Comparison of ENCODE assay signal across 29 cellular contexts in the genomic region with DNA sequence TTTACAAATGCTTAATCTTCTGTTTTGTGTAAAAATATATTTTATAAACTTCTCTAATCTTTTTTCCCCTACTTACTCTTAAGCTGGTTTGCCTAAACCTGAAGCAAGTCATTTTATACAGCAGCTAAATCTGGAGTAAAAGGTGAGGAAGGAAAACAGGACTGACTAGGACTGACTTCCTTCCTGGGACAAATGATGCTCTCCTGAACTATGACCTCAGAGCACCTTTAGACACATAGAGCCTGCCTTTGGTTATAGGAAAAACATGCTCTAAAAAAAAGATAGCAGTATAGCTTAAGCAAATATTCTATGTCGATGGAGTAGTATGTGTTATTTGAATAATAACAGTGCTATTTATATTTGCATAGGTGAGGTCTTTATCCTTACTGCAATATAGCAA. TPM values are rescaled to one million over a fixed set of nuclear protein-coding genes. Genes with fewer than 3 reads are reported as not detected.
"Had no signal": no experiment of that assay in that cellular context is flagged by ENCODE, and none has a peak within 500 bp of the region (broad histone marks: within the 10 kb centered on the region; RNA-seq: fewer than 3 reads in every experiment).

No MANE protein-coding gene starts in this region.

- H3K4me1 Mint-ChIP-seq: activated CD4-positive, alpha-beta memory T cell treated with anti-CD3 and anti-CD28 coated beads, Interleukin-2, amount 10 ng/mL, durations not matched to agents 7 days and 5 days; activated CD4-positive, alpha-beta T cell treated with anti-CD3 and anti-CD28 coated beads for 36 hours; activated CD4-positive, alpha-beta T cell treated with anti-CD3 and anti-CD28 coated beads, Interleukin-2, amount 10 ng/mL, durations not matched to agents 24 days and 14 days had no signal

- H3K36me3 ChIP-seq: colonic mucosa, esophagus squamous epithelium had no signal

- H3K4me1 ChIP-seq: colonic mucosa, esophagus squamous epithelium had no signal

- H3K9me3 Mint-ChIP-seq: activated CD4-positive, alpha-beta memory T cell treated with anti-CD3 and anti-CD28 coated beads, Interleukin-2, amount 10 ng/mL, durations not matched to agents 7 days and 5 days; activated CD4-positive, alpha-beta T cell treated with anti-CD3 and anti-CD28 coated beads, Interleukin-2, amount 10 ng/mL, durations not matched to agents 24 days and 14 days had no signal

- H3K27ac Mint-ChIP-seq: activated CD4-positive, alpha-beta memory T cell treated with anti-CD3 and anti-CD28 coated beads, Interleukin-2, amount 10 ng/mL, durations not matched to agents 7 days and 5 days; activated CD4-positive, alpha-beta T cell treated with anti-CD3 and anti-CD28 coated beads for 36 hours; activated CD4-positive, alpha-beta T cell treated with anti-CD3 and anti-CD28 coated beads, Interleukin-2, amount 10 ng/mL, durations not matched to agents 24 days and 14 days; activated naive CD8-positive, alpha-beta T cell; activated T-cell treated with anti-CD3 and anti-CD28 coated beads, Interleukin-2, amount 50 U/mL, for 24 hours; activated T-cell treated with anti-CD3 and anti-CD28 coated beads, Interleukin-2, amount 50 U/mL, for 72 hours had no signal

- H3K4me3 Mint-ChIP-seq: activated CD4-positive, alpha-beta memory T cell treated with anti-CD3 and anti-CD28 coated beads, Interleukin-2, amount 10 ng/mL, durations not matched to agents 7 days and 5 days; activated CD4-positive, alpha-beta T cell treated with anti-CD3 and anti-CD28 coated beads for 36 hours; activated CD4-positive, alpha-beta T cell treated with anti-CD3 and anti-CD28 coated beads, Interleukin-2, amount 10 ng/mL, durations not matched to agents 24 days and 14 days; activated naive CD8-positive, alpha-beta T cell; activated T-cell treated with anti-CD3 and anti-CD28 coated beads, Interleukin-2, amount 50 U/mL, for 24 hours; activated T-cell treated with anti-CD3 and anti-CD28 coated beads, Interleukin-2, amount 50 U/mL, for 72 hours had no signal

- ATAC-seq: activated CD4-positive, alpha-beta T cell treated with anti-CD3 and anti-CD28 coated beads for 36 hours; activated T-cell treated with anti-CD3 and anti-CD28 coated beads, Interleukin-2, amount 50 U/mL, for 72 hours; body of pancreas had no signal

- H3K9me3 ChIP-seq: body of pancreas, colonic mucosa had no signal

- H3K27me3 Mint-ChIP-seq: activated naive CD8-positive, alpha-beta T cell; activated T-cell treated with anti-CD3 and anti-CD28 coated beads, Interleukin-2, amount 50 U/mL, for 24 hours had no signal

- H3K27me3 ChIP-seq: body of pancreas, colonic mucosa, esophagus squamous epithelium had no signal

- H3K27ac ChIP-seq: colonic mucosa, epithelial cell of prostate, esophagus squamous epithelium had no signal

- FAIRE-seq: endometrium, endothelial cell of umbilical vein had no signal

- H3K4me3 ChIP-seq: body of pancreas, colonic mucosa, esophagus squamous epithelium had no signal

- DNase-seq: activated CD4-positive, alpha-beta memory T cell treated with anti-CD3 and anti-CD28 coated beads, Interleukin-2, amount 10 ng/mL, durations not matched to agents 7 days and 5 days; activated CD4-positive, alpha-beta T cell treated with anti-CD3 and anti-CD28 coated beads for 36 hours; activated CD4-positive, alpha-beta T cell treated with anti-CD3 and anti-CD28 coated beads, Interleukin-2, amount 10 ng/mL, durations not matched to agents 24 days and 14 days; activated CD4-positive, alpha-beta T cell treated with anti-CD3 and anti-CD28 coated beads, Interleukin-2, amount 50 U/mL, for 4 hours; activated CD4-positive, CD25-positive, alpha-beta regulatory T cell; activated CD4-positive, CD25-positive, alpha-beta regulatory T cell treated with anti-CD3 and anti-CD28 coated beads, Interleukin-2, amount 50 U/mL, for 72 hours; activated CD8-positive, alpha-beta memory T cell treated with anti-CD3 and anti-CD28 coated beads, Interleukin-2, amount 50 U/mL, for 48 hours; activated effector memory CD4-positive, alpha-beta T cell treated with Interleukin-2 at 50 U/mL for 16 hours; activated gamma-delta T cell treated with Interleukin-2 at 50 U/mL for 16 hours; activated naive CD4-positive, alpha-beta T cell treated with anti-CD3 and anti-CD28 coated beads, Interleukin-2, amount 50 U/mL, for 16 hours; activated naive CD4-positive, alpha-beta T cell treated with Interleukin-2 at 50 U/mL for 16 hours; activated T-cell treated with anti-CD3 and anti-CD28 coated beads for 4 hours; activated T-cell treated with anti-CD3 and anti-CD28 coated beads, Interleukin-2, amount 50 U/mL, for 24 hours; activated T-cell treated with anti-CD3 and anti-CD28 coated beads, Interleukin-2, amount 50 U/mL, for 72 hours; amniotic stem cell; anterior cingulate cortex; body of pancreas; caudate nucleus; colonic mucosa; effector CD8-positive, alpha-beta T cell; esophagus squamous epithelium; foreskin melanocyte; head of caudate nucleus; T-helper 2 cell had no signal

RNA-seq across cellular contexts. Expression of a gene that starts 21.5 kb away (rescaled TPM):
- total RNA-seq: activated CD4-positive, alpha-beta memory T cell treated with anti-CD3 and anti-CD28 coated beads, Interleukin-2, amount 10 ng/mL, durations not matched to agents 7 days and 5 days; activated CD4-positive, alpha-beta T cell treated with anti-CD3 and anti-CD28 coated beads, Interleukin-2, amount 10 ng/mL, durations not matched to agents 24 days and 14 days; T-helper 1 cell treated with Interleukin-12 subunit alpha and Interleukin-12 subunit beta and Interleukin-4 antibody, amounts not matched to agents 30 ng/mL and 1 ng/mL, for 36 hours had no signal
